In the genomic region with DNA sequence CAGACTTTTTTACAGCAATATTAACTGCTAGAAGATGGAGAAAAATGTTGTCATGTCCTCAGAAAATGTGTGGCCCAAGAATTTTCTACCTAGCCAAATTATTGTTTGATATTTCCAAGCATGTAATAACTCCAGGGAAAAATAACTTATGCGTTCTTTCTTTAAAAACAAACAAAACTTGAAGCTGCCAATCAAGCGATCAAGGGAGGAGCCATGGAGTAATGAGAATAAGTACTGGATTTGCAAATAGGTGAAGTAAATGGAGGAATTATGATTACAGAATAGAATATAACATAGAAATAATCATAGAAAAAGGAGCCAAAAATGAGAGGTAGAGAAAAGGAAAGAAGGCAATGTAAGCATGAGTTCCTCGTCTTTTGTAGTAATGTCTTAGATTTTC, we compare ENCODE assay signal across 19 cellular contexts.
DNase-seq lines count a peak whose midpoint lies in the region; ATAC-seq and TF ChIP-seq lines count a peak whose summit lies in the region.
"Had no signal": no experiment of that assay in that cellular context is flagged by ENCODE, and none has a peak within 500 bp of the region (broad histone marks: within the 10 kb centered on the region; RNA-seq: fewer than 3 reads in every experiment).

No MANE protein-coding gene starts in this region.

- no peak overlapping the region for H3K4me2 ChIP-seq in mesenchymal stem cell (ENCODE audit: low read length, poor library complexity, severe bottlenecking)
- peak overlapping the region; percentile 38 for H3K4me2 ChIP-seq in smooth muscle cell

- H4K20me1 ChIP-seq in smooth muscle cell (ENCODE audit: low read depth) = no peaks in the 10 kb centered on the region
- H4K20me1 ChIP-seq: BLaER1 had no signal

- DNase-seq in HEK293T (ENCODE audit: extremely low spot score) = no peak
- no peak for DNase-seq in RWPE2 (ENCODE audit: low spot score)
- DNase-seq in mesenchymal stem cell = no peak
- no peak for DNase-seq in smooth muscle cell (lab: John Stamatoyannopoulos, UW; ENCODE audit: unreplicated experiment)
- no peak for DNase-seq in H7
- no peak for DNase-seq in SW 1271 (lab: John Stamatoyannopoulos, UW)
- DNase-seq in sigmoid colon = no peak
- DNase-seq: 8988T; CD4-positive, alpha-beta memory T cell; DMS153; DMS79 treated with DMSO at 0.1 percent for 48 hours; EL; GM23248; HCEC 1CT; HFFc6 had no signal

- CTCF ChIA-PET in HEK293T (lab: Yijun Ruan, JAX) = interaction anchor here (0.6 kb wide), 1 partner anchor 184 kb away, joined by 3 read pairs; no protein-coding TSS in a partner anchor

- H3K4me1 ChIP-seq in RWPE2 (ENCODE audit: insufficient read depth, poor library complexity, severe bottlenecking) (peaks cover 13% of the 10 kb centered on the region), mesenchymal stem cell (ENCODE audit: control insufficient read depth, insufficient read depth, low read depth, low read length) (peaks cover 3% of the 10 kb centered on the region), smooth muscle cell (ENCODE audit: low read depth) (no peaks in the 10 kb centered on the region), sigmoid colon (peaks cover 0 to 7% (median 3%) of the 10 kb centered on the region in 4 donors)

- H2AFZ ChIP-seq in mesenchymal stem cell (ENCODE audit: low read depth, low read length) (no peak overlapping the region), smooth muscle cell (ENCODE audit: low read depth) (no peak overlapping the region)
- H2AFZ ChIP-seq: GM23248 had no signal

- WGBS in mesenchymal stem cell = 94% methylated on average over 1 of the region's 3 CpGs
- 97% methylated on average over 3 of the region's 3 CpGs for WGBS in smooth muscle cell (ENCODE audit: low lambda C conversion rate)
- WGBS in sigmoid colon, 2 donors = 94 to 97% methylated on average over 3 of the region's 3 CpGs

- no peaks in the 10 kb centered on the region for H3K36me3 ChIP-seq in RWPE2 (ENCODE audit: low read depth)
- H3K36me3 ChIP-seq in mesenchymal stem cell (ENCODE audit: control insufficient read depth in 1 of 2, insufficient read depth in 2 of 2, low read depth in 1 of 2, low read length in 2 of 2) = no peaks in the 10 kb centered on the region
- no peaks in the 10 kb centered on the region for H3K36me3 ChIP-seq in smooth muscle cell (ENCODE audit: low read depth)
- no peaks in the 10 kb centered on the region for H3K36me3 ChIP-seq in H7 (replicated peaks; ENCODE audit: control insufficient read depth, insufficient read depth, low read length)
- H3K36me3 ChIP-seq in sigmoid colon = no peaks in the 10 kb centered on the region
- H3K36me3 ChIP-seq: BLaER1 had no signal

- no peak overlapping the region for H2AK5ac ChIP-seq in mesenchymal stem cell (ENCODE audit: low read length, severe bottlenecking)

- ATAC-seq in RWPE2 (ENCODE audit: low read depth) (no peak), GM21423 (IDR thresholded peaks at IDR 0.05; ENCODE audit: unreplicated experiment) (no peak)
- ATAC-seq: GM12878, HepG2 had no signal

- no peak overlapping the region for H2BK5ac ChIP-seq in mesenchymal stem cell (ENCODE audit: low read depth, low read length, poor library complexity, severe bottlenecking)

- no peak for TF ChIP-seq POLR2A in sigmoid colon (IDR thresholded peaks at IDR 0.05)

- TF ChIP-seq EP300 in sigmoid colon (IDR thresholded peaks at IDR 0.05) = no peak

- H3K14ac ChIP-seq in mesenchymal stem cell (ENCODE audit: low read length in 2 of 2) = no peak overlapping the region

- POLR2A ChIA-PET in HEK293T (lab: Yijun Ruan, JAX) = no interaction called here

- peak overlapping the region; percentile 58 for H3K27ac ChIP-seq in RWPE2 (ENCODE audit: poor library complexity, severe bottlenecking)
- H3K27ac ChIP-seq in mesenchymal stem cell (ENCODE audit: low read length, poor library complexity, severe bottlenecking) = no peak overlapping the region
- H3K27ac ChIP-seq in smooth muscle cell (ENCODE audit: low read depth) = peak overlapping the region; percentile 72
- H3K27ac ChIP-seq in sigmoid colon = no peak overlapping the region
- H3K27ac ChIP-seq: BLaER1 had no signal

- peak overlapping the region; percentile 68 for H3K9ac ChIP-seq in mesenchymal stem cell (ENCODE audit: low read length)
- H3K9ac ChIP-seq in smooth muscle cell (ENCODE audit: low read depth) = no peak overlapping the region
- H3K9ac ChIP-seq: BLaER1, GM23248 had no signal

- H3K4ac ChIP-seq in mesenchymal stem cell (ENCODE audit: low read depth in 1 of 2, low read length in 2 of 2) = no peak overlapping the region

- no peaks in the 10 kb centered on the region for H3K79me2 ChIP-seq in smooth muscle cell (ENCODE audit: low read depth)

- H4K8ac ChIP-seq in mesenchymal stem cell (ENCODE audit: low read length) = no peak overlapping the region

- H4K91ac ChIP-seq in mesenchymal stem cell (ENCODE audit: low read length) = no peak overlapping the region

- H3K18ac ChIP-seq in mesenchymal stem cell (ENCODE audit: low read depth in 1 of 2, low read length in 2 of 2) = no peak overlapping the region

- no peaks in the 10 kb centered on the region for H3K79me1 ChIP-seq in mesenchymal stem cell (replicated peaks; ENCODE audit: low read length, poor library complexity, severe bottlenecking)

- no peaks in the 10 kb centered on the region for H3K27me3 ChIP-seq in RWPE2 (ENCODE audit: insufficient read depth, poor library complexity, severe bottlenecking)
- no peaks in the 10 kb centered on the region for H3K27me3 ChIP-seq in mesenchymal stem cell (ENCODE audit: control insufficient read depth in 1 of 2, insufficient read depth in 1 of 2, low read length in 2 of 2)
- H3K27me3 ChIP-seq in smooth muscle cell (ENCODE audit: low read depth) = no peaks in the 10 kb centered on the region
- no peaks in the 10 kb centered on the region for H3K27me3 ChIP-seq in H7 (ENCODE audit: control insufficient read depth, insufficient read depth, low read length)
- no peaks in the 10 kb centered on the region for H3K27me3 ChIP-seq in sigmoid colon
- H3K27me3 ChIP-seq: BLaER1 had no signal

- H3K9me3 ChIP-seq in RWPE2 (ENCODE audit: severe bottlenecking) = no peaks in the 10 kb centered on the region
- no peaks in the 10 kb centered on the region for H3K9me3 ChIP-seq in mesenchymal stem cell (ENCODE audit: control insufficient read depth, low read length)
- H3K9me3 ChIP-seq in smooth muscle cell (replicated peaks; ENCODE audit: low read depth) = no peaks in the 10 kb centered on the region
- no peaks in the 10 kb centered on the region for H3K9me3 ChIP-seq in sigmoid colon
- H3K9me3 ChIP-seq: BLaER1 had no signal

- H3K23ac ChIP-seq in mesenchymal stem cell (ENCODE audit: low read length in 2 of 2) = no peak overlapping the region

- H2BK12ac ChIP-seq in mesenchymal stem cell (ENCODE audit: low read length in 2 of 2) = no peak overlapping the region

- no peak overlapping the region for H2BK120ac ChIP-seq in mesenchymal stem cell (ENCODE audit: low read depth, low read length)

- intact Hi-C loops in sigmoid colon (cut with DNase I) = no loop called here

- peaks cover 6% of the 10 kb centered on the region for H3F3A ChIP-seq in smooth muscle cell (ENCODE audit: low read depth)

- no peak overlapping the region for H3K4me3 ChIP-seq in RWPE2 (ENCODE audit: severe bottlenecking)
- no peak overlapping the region for H3K4me3 ChIP-seq in mesenchymal stem cell (ENCODE audit: insufficient read depth in 1 of 2, low read depth in 1 of 2, low read length in 2 of 2)
- no peak overlapping the region for H3K4me3 ChIP-seq in smooth muscle cell
- H3K4me3 ChIP-seq in H7 (ENCODE audit: insufficient read depth, low read depth, low read length) = no peak overlapping the region
- H3K4me3 ChIP-seq in sigmoid colon = no peak overlapping the region
- H3K4me3 ChIP-seq: BLaER1, GM12878 had no signal

- no peak overlapping the region for H2BK15ac ChIP-seq in mesenchymal stem cell (ENCODE audit: low read depth, poor library complexity, severe bottlenecking)

- TF ChIP-seq CTCF in RWPE2 (IDR thresholded peaks at IDR 0.05; ENCODE audit: poor library complexity, severe bottlenecking) (no peak), smooth muscle cell (IDR thresholded peaks at IDR 0.05; ENCODE audit: borderline replicate concordance, insufficient read depth, poor library complexity, severe bottlenecking) (no peak), sigmoid colon (IDR thresholded peaks at IDR 0.05) (no peak)

TF ChIP-seq in HEK293T, 16 proteins besides CTCF, POLR2A, EP300 and RAD21:
- TF ChIP-seq, protein P1, sequence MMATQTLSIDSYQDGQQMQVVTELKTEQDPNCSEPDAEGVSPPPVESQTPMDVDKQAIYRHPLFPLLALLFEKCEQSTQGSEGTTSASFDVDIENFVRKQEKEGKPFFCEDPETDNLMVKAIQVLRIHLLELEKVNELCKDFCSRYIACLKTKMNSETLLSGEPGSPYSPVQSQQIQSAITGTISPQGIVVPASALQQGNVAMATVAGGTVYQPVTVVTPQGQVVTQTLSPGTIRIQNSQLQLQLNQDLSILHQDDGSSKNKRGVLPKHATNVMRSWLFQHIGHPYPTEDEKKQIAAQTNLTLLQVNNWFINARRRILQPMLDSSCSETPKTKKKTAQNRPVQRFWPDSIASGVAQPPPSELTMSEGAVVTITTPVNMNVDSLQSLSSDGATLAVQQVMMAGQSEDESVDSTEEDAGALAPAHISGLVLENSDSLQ (IDR thresholded peaks at IDR 0.05) = peak; percentile 73
- TF ChIP-seq FOXA1 (IDR thresholded peaks at IDR 0.05) (no peak), TARDBP (IDR thresholded peaks at IDR 0.05) (no peak), HDGF (IDR thresholded peaks at IDR 0.05; ENCODE audit: borderline replicate concordance) (no peak), CTBP1 (IDR thresholded peaks at IDR 0.05; ENCODE audit: borderline replicate concordance) (no peak)

Comparison
In these comparisons a context has a peak if more than half of its experiments do, and no peak if none do; other contexts are left out.
1. H3K27ac ChIP-seq: peak in RWPE2 (single experiment) and smooth muscle cell (single experiment); none in mesenchymal stem cell (single experiment) and sigmoid colon (0 of 4).